11 cellular contexts compared by ENCODE assay signal in the genomic region with DNA sequence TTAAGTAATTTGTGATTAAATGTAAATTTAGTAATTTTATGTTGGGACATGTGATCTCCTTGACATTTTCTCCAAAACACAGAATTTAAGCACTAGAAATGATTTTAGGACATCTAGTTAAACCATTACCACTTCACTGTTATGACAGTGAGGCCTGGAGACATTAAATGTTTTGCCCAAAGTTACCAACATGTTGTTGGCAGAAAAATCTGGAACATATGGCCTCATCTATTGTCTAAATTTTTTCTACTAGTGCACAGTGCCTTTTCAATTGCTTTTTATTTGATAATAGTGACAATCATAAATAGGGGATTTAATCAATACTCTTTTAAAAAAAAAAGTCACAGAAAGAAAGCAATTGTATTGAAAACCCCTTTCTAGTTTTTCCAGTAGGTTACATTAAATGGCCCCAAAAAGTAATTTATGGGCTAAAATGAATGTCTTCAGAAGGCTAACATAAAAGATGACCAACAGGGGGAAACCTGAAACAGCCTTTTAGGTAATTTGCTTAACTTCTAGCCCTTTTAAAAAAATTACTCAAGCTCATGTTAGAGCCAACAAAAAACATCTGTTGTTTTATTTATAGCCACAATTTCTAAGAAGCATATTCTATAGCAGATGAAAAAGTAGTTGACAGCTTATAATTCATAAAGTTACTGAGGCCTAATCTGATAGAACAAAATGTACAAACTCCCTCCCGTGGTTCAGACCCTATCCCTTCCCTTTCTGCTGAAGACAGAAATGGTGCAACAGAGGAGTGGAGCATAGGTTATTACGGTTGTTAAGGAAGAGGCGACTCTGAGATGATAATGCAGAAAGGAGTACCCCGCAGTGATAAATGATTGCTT. TPM values are rescaled to one million over a fixed set of nuclear protein-coding genes. Genes with fewer than 3 reads are reported as not detected.
A peak's percentile ranks its signal among the peaks of the same experiment; 100 is the strongest.
DNase-seq lines count a peak whose midpoint lies in the region; ATAC-seq and TF ChIP-seq lines count a peak whose summit lies in the region.
"Had no signal": no experiment of that assay in that cellular context is flagged by ENCODE, and none has a peak within 500 bp of the region (broad histone marks: within the 10 kb centered on the region; RNA-seq: fewer than 3 reads in every experiment).

No MANE protein-coding gene starts in this region.

- no peaks in the 10 kb centered on the region for H3K27me3 ChIP-seq in right atrium auricular region
- H3K27me3 ChIP-seq: pancreas, testis had no signal

- no peaks in the 10 kb centered on the region for H3K9me3 Mint-ChIP-seq in activated CD4-positive, alpha-beta T cell treated with anti-CD3 and anti-CD28 coated beads for 36 hours (ENCODE audit: low read depth)

- H3K27ac Mint-ChIP-seq in activated CD4-positive, alpha-beta T cell treated with anti-CD3 and anti-CD28 coated beads for 36 hours: peak overlapping the region; percentile 77

- POLR2A ChIA-PET in activated CD4-positive, alpha-beta T cell treated with anti-CD3 and anti-CD28 coated beads for 36 hours (lab: Charles Lee): interaction anchor here (0.7 kb wide), 2 partner anchors 14 to 1095 kb away, joined by 7 to 9 read pairs; no protein-coding TSS in a partner anchor
- POLR2A ChIA-PET in RWPE1 (lab: Yijun Ruan, JAX; ENCODE audit: low non-redundant PET): no interaction called here

- H3K9me3 ChIP-seq in right atrium auricular region: no peaks in the 10 kb centered on the region
- H3K9me3 ChIP-seq: pancreas, testis had no signal

- no peak overlapping the region for H3K4me3 ChIP-seq in right atrium auricular region
- H3K4me3 ChIP-seq: pancreas, testis had no signal

- no peak overlapping the region for H3K27ac ChIP-seq in RWPE1
- peak overlapping the region; percentile 58 to 81 for H3K27ac ChIP-seq in right atrium auricular region

- no peak overlapping the region for H3K4me3 Mint-ChIP-seq in activated CD4-positive, alpha-beta T cell treated with anti-CD3 and anti-CD28 coated beads for 36 hours

- TF ChIP-seq CTCF in RWPE1 (conservative IDR thresholded peaks at IDR 0.05; ENCODE audit: low read depth) (peak; percentile 33; the same call in 1 of the 2 replicates), right atrium auricular region (IDR thresholded peaks at IDR 0.05) (peak in 1 of 2 donors; percentile 43)

- CTCF ChIA-PET in activated CD4-positive, alpha-beta T cell treated with anti-CD3 and anti-CD28 coated beads for 36 hours (lab: Charles Lee): interaction anchor here (0.7 to 1.5 kb wide), 5 partner anchors 8 to 316 kb away, joined by 3 to 4 read pairs (median 3); no protein-coding TSS in a partner anchor
- CTCF ChIA-PET in RWPE1 (lab: Yijun Ruan, JAX): interaction anchor here (0.6 kb wide), 1 partner anchor 475 kb away, joined by 3 read pairs; no protein-coding TSS in a partner anchor

- peaks cover 86% of the 10 kb centered on the region for H3K4me1 Mint-ChIP-seq in activated CD4-positive, alpha-beta T cell treated with anti-CD3 and anti-CD28 coated beads for 36 hours

- H3K4me1 ChIP-seq in right atrium auricular region: peaks cover 0 to 92% of the 10 kb centered on the region in 2 donors

- no peaks in the 10 kb centered on the region for H3K27me3 Mint-ChIP-seq in activated CD4-positive, alpha-beta T cell treated with anti-CD3 and anti-CD28 coated beads for 36 hours

- intact Hi-C loops in activated CD4-positive, alpha-beta T cell treated with anti-CD3 and anti-CD28 coated beads for 36 hours (cut with DNase I, micrococcal nuclease): no loop called here

- no peak for ATAC-seq in activated CD4-positive, alpha-beta T cell treated with anti-CD3 and anti-CD28 coated beads for 36 hours
- ATAC-seq in HG03439 (IDR thresholded peaks at IDR 0.05; ENCODE audit: unreplicated experiment) (no peak), HG03457 (IDR thresholded peaks at IDR 0.05; ENCODE audit: unreplicated experiment) (no peak)

- H3K36me3 ChIP-seq in right atrium auricular region: no peaks in the 10 kb centered on the region
- H3K36me3 ChIP-seq: pancreas had no signal

- DNase-seq in activated CD4-positive, alpha-beta T cell treated with anti-CD3 and anti-CD28 coated beads for 36 hours: no peak
- DNase-seq in activated CD4-positive, alpha-beta T cell treated with anti-CD3 and anti-CD28 coated beads for 4 hours: no peak
- DNase-seq in RWPE1 (ENCODE audit: low spot score): no peak
- DNase-seq in right atrium auricular region (ENCODE audit: low spot score): no peak
- DNase-seq in superior temporal gyrus (ENCODE audit: extremely low spot score): peak; percentile 35
- no peak for DNase-seq in activated effector memory CD4-positive, alpha-beta T cell treated with Interleukin-2 at 50 U/mL for 16 hours
- DNase-seq: NCI-H1105, pancreas, testis had no signal

- peaks cover 4% of the 10 kb centered on the region for H3K36me3 Mint-ChIP-seq in activated CD4-positive, alpha-beta T cell treated with anti-CD3 and anti-CD28 coated beads for 36 hours (ENCODE audit: low read depth)

RNA-seq across cellular contexts. Expression of a gene that starts 45.8 kb away (rescaled TPM):
- total RNA-seq in activated CD4-positive, alpha-beta T cell treated with anti-CD3 and anti-CD28 coated beads for 36 hours: 10 to 100 TPM; 40.0 to 49.0 TPM
- total RNA-seq in right atrium auricular region: 10 to 100 TPM; 87.0 to 91.1 TPM
